In genomic region chr10:117167346-117168134, GRCh38 we compare ENCODE assay signal across 11 cellular contexts. TPM values are rescaled to one million over a fixed set of nuclear protein-coding genes. Genes with fewer than 3 reads are reported as not detected.
DNase-seq lines count a peak whose midpoint lies in the region; ATAC-seq, FAIRE-seq and TF ChIP-seq lines count a peak whose summit lies in the region.
"Had no signal": no experiment of that assay in that cellular context is flagged by ENCODE, and none has a peak within 500 bp of the region (broad histone marks: within the 10 kb centered on the region; RNA-seq: fewer than 3 reads in every experiment).

No MANE protein-coding gene starts in this region.

- dilution Hi-C loops in keratinocyte (cut with MboI; ENCODE audit: extremely low pct_ligation_motif_present, low sequenced_read_pairs), result no loop called here

- no peaks in the 10 kb centered on the region for H3K79me2 ChIP-seq in keratinocyte (ENCODE audit: control insufficient read depth, insufficient read depth, low read length)

- TF ChIP-seq CTCF in left ventricle myocardium inferior (IDR thresholded peaks at IDR 0.05; ENCODE audit: borderline replicate concordance) (no peak), keratinocyte (optimal IDR thresholded peaks at IDR 0.05 in 1 of 3, IDR thresholded peaks at IDR 0.05 in 1 of 3, conservative IDR thresholded peaks at IDR 0.05 in 1 of 3; ENCODE audit: extremely low read depth in 1 of 3, insufficient read depth in 2 of 3, low read length in 3 of 3) (no peak), testis (IDR thresholded peaks at IDR 0.05) (no peak)

- no peak for TF ChIP-seq POLR2A in testis (IDR thresholded peaks at IDR 0.05)

- intact Hi-C loops in left ventricle myocardium inferior (cut with micrococcal nuclease), result no loop called here
- intact Hi-C loops in Right ventricle myocardium inferior (cut with DNase I), result no loop called here
- intact Hi-C loops in testis (cut with DNase I; ENCODE audit: low total_unique reads), result no loop called here

- no peaks in the 10 kb centered on the region for H3K36me3 ChIP-seq in left ventricle myocardium inferior
- no peaks in the 10 kb centered on the region for H3K36me3 ChIP-seq in keratinocyte (ENCODE audit: control insufficient read depth in 2 of 2, extremely low read depth in 1 of 2, insufficient read depth in 2 of 2, low read length in 2 of 2)
- no peaks in the 10 kb centered on the region for H3K36me3 ChIP-seq in testis (ENCODE audit: low read depth, missing control alignments)

- no peak overlapping the region for H3K27ac Mint-ChIP-seq in activated T-helper 17 cell treated with anti-CD3 and anti-CD28 coated beads, Interleukin-2, amount 50 U/mL, for 72 hours

- DNase-seq in left ventricle myocardium inferior (no peak), Right ventricle myocardium inferior (ENCODE audit: missing footprints) (no peak), keratinocyte (ENCODE audit: low read depth, low spot score) (no peak), testis (no peak), KG1 (lab: John Stamatoyannopoulos, UW) (no peak), HT-29 (ENCODE audit: low spot score) (no peak), NOMO-1 treated with dmso at 0.1 percent for 144 hours (lab: John Stamatoyannopoulos, UW; ENCODE audit: unreplicated experiment) (no peak)
- DNase-seq: NCI-H1436 treated with DMSO at 0.1 percent for 48 hours had no signal

- FAIRE-seq in keratinocyte (lab: Jason Lieb, UNC), result no peak

- peaks cover 62% of the 10 kb centered on the region for H3K27me3 Mint-ChIP-seq in activated T-helper 17 cell treated with anti-CD3 and anti-CD28 coated beads, Interleukin-2, amount 50 U/mL, for 72 hours

- H3K9me1 ChIP-seq in keratinocyte (ENCODE audit: control insufficient read depth, extremely low read depth, insufficient read depth, low read length), result no peaks in the 10 kb centered on the region

- H3K4me2 ChIP-seq in keratinocyte (ENCODE audit: control insufficient read depth, extremely low read depth, insufficient read depth, low read depth, low read length), result peak overlapping the region; percentile 41

- H3K9ac ChIP-seq in keratinocyte (ENCODE audit: control insufficient read depth, extremely low read depth, insufficient read depth, low read length), result no peak overlapping the region

- no peaks in the 10 kb centered on the region for H3K4me1 Mint-ChIP-seq in activated T-helper 17 cell treated with anti-CD3 and anti-CD28 coated beads, Interleukin-2, amount 50 U/mL, for 72 hours

- peak overlapping the region; percentile 50 for H3K4me3 ChIP-seq in left ventricle myocardium inferior
- H3K4me3 ChIP-seq in keratinocyte (ENCODE audit: control insufficient read depth in 2 of 3, extremely low read depth in 1 of 3, insufficient read depth in 2 of 3, low read depth in 1 of 3, low read length in 3 of 3), result no peak overlapping the region
- peak overlapping the region; percentile 32 to 56 for H3K4me3 ChIP-seq in testis

- no peak for ATAC-seq in Right ventricle myocardium inferior
- no peak for ATAC-seq in activated T-helper 17 cell treated with anti-CD3 and anti-CD28 coated beads, Interleukin-2, amount 50 U/mL, for 72 hours (replicated peaks)

- no peaks in the 10 kb centered on the region for H3K9me3 ChIP-seq in left ventricle myocardium inferior (replicated peaks)
- no peaks in the 10 kb centered on the region for H3K9me3 ChIP-seq in keratinocyte (ENCODE audit: control insufficient read depth, low read depth, low read length)
- no peaks in the 10 kb centered on the region for H3K9me3 ChIP-seq in testis

- H3K4me1 ChIP-seq in left ventricle myocardium inferior, result peaks cover 36% of the 10 kb centered on the region
- peaks cover 10% of the 10 kb centered on the region for H3K4me1 ChIP-seq in keratinocyte (ENCODE audit: control insufficient read depth, extremely low read depth, insufficient read depth, low read length)
- peaks cover 11% of the 10 kb centered on the region for H3K4me1 ChIP-seq in testis

- H3K36me3 Mint-ChIP-seq in activated T-helper 17 cell treated with anti-CD3 and anti-CD28 coated beads, Interleukin-2, amount 50 U/mL, for 72 hours (ENCODE audit: low read depth), result peaks cover 2% of the 10 kb centered on the region

- H4K20me1 ChIP-seq in keratinocyte (ENCODE audit: control insufficient read depth, extremely low read depth, insufficient read depth, low read length), result peaks cover 3% of the 10 kb centered on the region

- peak overlapping the region; percentile 65 for H2AFZ ChIP-seq in keratinocyte (ENCODE audit: control insufficient read depth, low read length)

- WGBS in testis, 2 donors, result 4 to 7% methylated on average over 39 to 46 of the region's 47 CpGs

- no peak overlapping the region for H3K27ac ChIP-seq in left ventricle myocardium inferior (replicated peaks)
- H3K27ac ChIP-seq in keratinocyte (ENCODE audit: control insufficient read depth, insufficient read depth, low read length), result no peak overlapping the region
- no peak overlapping the region for H3K27ac ChIP-seq in testis
- H3K27ac ChIP-seq: skin epidermis had no signal

- H3K4me3 Mint-ChIP-seq in activated T-helper 17 cell treated with anti-CD3 and anti-CD28 coated beads, Interleukin-2, amount 50 U/mL, for 72 hours, result peak overlapping the region; percentile 39

- no peaks in the 10 kb centered on the region for H3K9me3 Mint-ChIP-seq in activated T-helper 17 cell treated with anti-CD3 and anti-CD28 coated beads, Interleukin-2, amount 50 U/mL, for 72 hours

- H3K27me3 ChIP-seq in left ventricle myocardium inferior (ENCODE audit: low read depth) (peaks cover 100% of the 10 kb centered on the region), keratinocyte (ENCODE audit: control insufficient read depth, extremely low read depth, insufficient read depth, low read length) (peaks cover 91% of the 10 kb centered on the region), testis (peaks cover 8% of the 10 kb centered on the region)

RNA-seq across cellular contexts. Expression of gene VAX1, which starts 29.5 kb away (rescaled TPM):
- not detected for total RNA-seq in left ventricle myocardium inferior
- total RNA-seq in Right ventricle myocardium inferior, result not detected
- total RNA-seq in activated T-helper 17 cell treated with anti-CD3 and anti-CD28 coated beads, Interleukin-2, amount 50 U/mL, for 72 hours, result not detected
- polyA plus RNA-seq in keratinocyte, result 0.03 to 0.04 TPM in 2 of 3 replicates, not detected in the other
- polyA plus RNA-seq in keratinocyte (2011; ENCODE audit: low read depth), result not detected
- polyA plus RNA-seq in keratinocyte (2011; cell fraction: cytosol; rRNA removed), result 0.04 TPM in 1 of 2 replicates, not detected in the other
- polyA plus RNA-seq in keratinocyte (2011; cell fraction: nucleus; rRNA removed), result not detected in 2 replicates
- 0.06 TPM in 1 of 2 replicates, not detected in the other for polyA plus RNA-seq in keratinocyte (2012; ENCODE audit: low replicate concordance)
- polyA minus RNA-seq in keratinocyte, result not detected in 3 replicates
- polyA minus RNA-seq in keratinocyte (2011; cell fraction: cytosol; rRNA and poly(A)+ RNA removed), result not detected
- not detected in 2 replicates for polyA minus RNA-seq in keratinocyte (2011; cell fraction: nucleus; rRNA and poly(A)+ RNA removed)
- under 1 TPM; 0.56 to 0.71 TPM for total RNA-seq in testis
- 0.47 TPM for polyA plus RNA-seq in testis (ENCODE audit: insufficient read depth, low read depth, low replicate concordance)
- total RNA-seq in HT-29 (2014; rRNA removed; shearing (Covaris generic)), result not detected in 2 replicates

RNA-seq across cellular contexts. Expression of gene KCNK18, which starts 29.7 kb away (rescaled TPM):
- total RNA-seq in left ventricle myocardium inferior (not detected), Right ventricle myocardium inferior (not detected), testis (not detected)
- not detected for total RNA-seq in activated T-helper 17 cell treated with anti-CD3 and anti-CD28 coated beads, Interleukin-2, amount 50 U/mL, for 72 hours
- polyA plus RNA-seq in keratinocyte (not detected in 3 replicates), testis (ENCODE audit: insufficient read depth, low read depth, low replicate concordance) (0.66 TPM)
- polyA plus RNA-seq in keratinocyte (2011; ENCODE audit: low read depth), result not detected
- not detected in 2 replicates for polyA plus RNA-seq in keratinocyte (2011; cell fraction: cytosol; rRNA removed)
- not detected in 2 replicates for polyA plus RNA-seq in keratinocyte (2011; cell fraction: nucleus; rRNA removed)
- polyA plus RNA-seq in keratinocyte (2012; ENCODE audit: low replicate concordance), result not detected in 2 replicates
- polyA minus RNA-seq in keratinocyte, result not detected in 3 replicates
- polyA minus RNA-seq in keratinocyte (2011; cell fraction: cytosol; rRNA and poly(A)+ RNA removed), result not detected
- polyA minus RNA-seq in keratinocyte (2011; cell fraction: nucleus; rRNA and poly(A)+ RNA removed), result not detected in 2 replicates
- not detected in 2 replicates for total RNA-seq in HT-29 (2014; rRNA removed; shearing (Covaris generic))
- total RNA-seq: temporal lobe had no signal

Comparison
In these comparisons a context has a peak if more than half of its experiments do, and no peak if none do; other contexts are left out.
1. H3K4me3 ChIP-seq: peak in left ventricle myocardium inferior (single experiment) and testis (2 of 2); none in keratinocyte (0 of 3).